Comparison of ENCODE assay signal across 8 cellular contexts in the genomic region with DNA sequence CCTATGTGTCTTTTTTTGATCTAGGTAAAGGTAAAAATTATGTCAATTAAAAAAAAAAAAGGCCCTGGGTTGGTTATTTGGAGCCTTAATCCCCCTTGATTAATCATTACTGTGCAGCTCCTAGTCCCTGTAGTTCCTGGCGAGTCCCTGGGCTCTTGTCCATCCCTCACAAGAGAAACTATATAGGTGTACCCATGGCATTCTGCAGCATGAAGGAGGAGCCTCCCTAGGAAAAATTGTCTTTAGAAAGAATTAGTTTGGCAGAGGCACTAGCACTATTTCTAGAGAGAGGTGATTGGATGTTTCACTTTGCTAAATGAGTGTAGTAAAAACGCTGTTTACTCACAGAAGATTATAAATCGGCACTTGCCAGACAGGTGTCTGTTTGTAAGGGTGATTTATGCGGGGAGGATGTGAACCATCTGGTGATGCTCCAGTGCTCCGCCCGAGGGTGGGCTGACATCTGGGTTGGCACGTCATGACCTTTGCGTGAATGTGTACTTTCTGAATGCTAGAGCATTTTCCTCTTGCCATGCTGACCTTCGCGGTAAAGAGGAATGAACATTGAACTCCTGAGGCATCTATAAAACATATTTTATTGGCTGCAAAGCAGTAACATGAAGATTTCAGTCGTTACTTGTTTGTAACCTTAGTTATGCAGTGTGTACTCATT. TPM values are rescaled to one million over a fixed set of nuclear protein-coding genes. Genes with fewer than 3 reads are reported as not detected.
A peak's percentile ranks its signal among the peaks of the same experiment; 100 is the strongest.
DNase-seq lines count a peak whose midpoint lies in the region; ATAC-seq and FAIRE-seq lines count a peak whose summit lies in the region.

No MANE protein-coding gene starts in this region.

- no peak for FAIRE-seq in frontal cortex (lab: Jason Lieb, UNC)

- ATAC-seq in GM18511 (IDR thresholded peaks at IDR 0.05; ENCODE audit: unreplicated experiment) (peak; percentile 81), HG02981 (IDR thresholded peaks at IDR 0.05; ENCODE audit: unreplicated experiment) (peak; percentile 76), left lobe of liver (peak; percentile 76), GM19324 (IDR thresholded peaks at IDR 0.05; ENCODE audit: low FRiP score, unreplicated experiment) (no peak)

- DNase-seq in ACHN (peak; percentile 58), RPMI7951 (ENCODE audit: low read depth) (peak; percentile 39), left lobe of liver (ENCODE audit: low spot score) (no peak), frontal cortex (ENCODE audit: low spot score in 2 of 2) (no peak), GM19238 (ENCODE audit: insufficient read length, low spot score) (no peak)

- in situ Hi-C loops in ACHN (cut with HindIII; ENCODE audit: low pct_ligation_motif_present, low pct_unique_long_range_greater_than_20kb, low sequenced_read_pairs): no loop called here

RNA-seq across cellular contexts. Expression of a gene that starts 12.6 kb away (rescaled TPM):
- 0.12 TPM in 1 of 2 replicates, not detected in the other for total RNA-seq in RPMI7951 (2014; rRNA removed; shearing (Covaris generic))
- total RNA-seq in left lobe of liver (5.6 TPM), frontal cortex (122 TPM)

Comparison
In these comparisons a context has a peak if more than half of its experiments do, and no peak if none do; other contexts are left out.
1. DNase-seq: peak in ACHN (single experiment) and RPMI7951 (single experiment); none in left lobe of liver (single experiment), frontal cortex (0 of 2) and GM19238 (single experiment).
2. RNA of a gene that starts 12.6 kb away (total RNA-seq): 122 TPM in frontal cortex (single experiment); 5.6 TPM in left lobe of liver (single experiment) and 0.12 TPM in RPMI7951; every median in the first group is over 10 times any median in the second.